Comparison of ENCODE assay signal across 7 cellular contexts in the genomic region with DNA sequence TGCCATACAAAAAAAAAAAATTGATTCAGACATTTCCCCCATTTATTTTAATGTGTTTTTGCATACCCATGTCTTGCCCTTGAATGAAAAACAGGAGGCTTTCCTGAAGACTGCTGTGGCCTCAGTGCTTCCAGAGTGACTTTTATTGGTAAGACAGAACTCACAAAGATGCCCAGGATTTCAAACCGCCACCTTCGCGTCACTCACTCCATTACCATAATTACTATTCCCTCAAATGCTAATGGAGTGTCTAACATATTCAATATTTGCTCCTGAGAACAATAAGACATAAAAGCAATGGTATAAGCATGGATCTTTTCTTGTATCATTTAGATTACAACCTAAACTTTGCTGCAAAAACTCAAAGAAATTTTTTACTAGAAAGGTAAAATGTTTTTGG.
"Had no signal": no experiment of that assay in that cellular context is flagged by ENCODE, and none has a peak within 500 bp of the region (broad histone marks: within the 10 kb centered on the region; RNA-seq: fewer than 3 reads in every experiment).

No MANE protein-coding gene starts in this region.

- H3K9ac ChIP-seq: GM23248 had no signal

- DNase-seq: GM23248, GOT3, H7, H9, HCEC 1CT, HFFc6 had no signal

- H3K4me3 ChIP-seq: GM23248, GM23338 had no signal

- H2AFZ ChIP-seq: GM23248, GM23338 had no signal

- H3K27ac ChIP-seq: GM23248 had no signal

- H3K4me2 ChIP-seq: GM23338 had no signal
